ENCODE assay signal across 20 cellular contexts in genomic region chr1:162772571-162773154, GRCh38. TPM values are rescaled to one million over a fixed set of nuclear protein-coding genes. Genes with fewer than 3 reads are reported as not detected.
A peak's percentile ranks its signal among the peaks of the same experiment; 100 is the strongest.
DNase-seq lines count a peak whose midpoint lies in the region; ATAC-seq and TF ChIP-seq lines count a peak whose summit lies in the region.
"Had no signal": no experiment of that assay in that cellular context is flagged by ENCODE, and none has a peak within 500 bp of the region (broad histone marks: within the 10 kb centered on the region; RNA-seq: fewer than 3 reads in every experiment).

No MANE protein-coding gene starts in this region.

- no peaks in the 10 kb centered on the region for H3K4me1 Mint-ChIP-seq in CD14-positive monocyte
- H3K4me1 Mint-ChIP-seq in neural progenitor cell: no peaks in the 10 kb centered on the region
- H3K4me1 Mint-ChIP-seq: stimulated activated effector memory CD8-positive, alpha-beta T cell treated with anti-CD3 and anti-CD28 coated beads, Interleukin-12 subunit alpha, Interleukin-12 subunit beta, amount 100 ng/mL, for 72 hours; T-helper 17 cell had no signal

- H2BK15ac ChIP-seq in IMR-90 (ENCODE audit: low read depth, low read length): no peak overlapping the region

- H3K4me3 Mint-ChIP-seq in CD14-positive monocyte (no peak overlapping the region), neural progenitor cell (no peak overlapping the region)
- H3K4me3 Mint-ChIP-seq: stimulated activated effector memory CD8-positive, alpha-beta T cell treated with anti-CD3 and anti-CD28 coated beads, Interleukin-12 subunit alpha, Interleukin-12 subunit beta, amount 100 ng/mL, for 72 hours; T-helper 17 cell had no signal

- H3K36me3 Mint-ChIP-seq in CD14-positive monocyte (no peaks in the 10 kb centered on the region), neural progenitor cell (no peaks in the 10 kb centered on the region)
- H3K36me3 Mint-ChIP-seq: stimulated activated effector memory CD8-positive, alpha-beta T cell treated with anti-CD3 and anti-CD28 coated beads, Interleukin-12 subunit alpha, Interleukin-12 subunit beta, amount 100 ng/mL, for 72 hours had no signal

- H3K27me3 ChIP-seq in IMR-90 (ENCODE audit: control insufficient read depth, insufficient read depth, low read length) (no peaks in the 10 kb centered on the region), esophagus muscularis mucosa (no peaks in the 10 kb centered on the region), neural progenitor cell (no peaks in the 10 kb centered on the region)
- H3K27me3 ChIP-seq: SJCRH30, thyroid gland had no signal

- CTCF ChIA-PET in IMR-90 (lab: Yijun Ruan, JAX): interaction anchor here (0.6 to 1.0 kb wide), 2 partner anchors 95 to 296 kb away, joined by 3 read pairs; no protein-coding TSS in a partner anchor

- no peak overlapping the region for H3K23ac ChIP-seq in IMR-90 (ENCODE audit: low read depth, low read length)

- peak; percentile 66 for DNase-seq in IMR-90
- no peak for DNase-seq in esophagus muscularis mucosa (ENCODE audit: extremely low spot score)
- no peak for DNase-seq in left ventricle myocardium superior
- DNase-seq in CD14-positive monocyte (ENCODE audit: low spot score): no peak
- no peak for DNase-seq in ecto neural progenitor cell (ENCODE audit: low spot score)
- no peak for DNase-seq in neural progenitor cell (ENCODE audit: low spot score)
- DNase-seq in amygdala (lab: John Stamatoyannopoulos, UW): no peak
- DNase-seq: activated CD4-positive, alpha-beta T cell treated with anti-CD3 and anti-CD28 coated beads, Interleukin-2, amount 50 U/mL, for 48 hours; activated naive CD4-positive, alpha-beta T cell; anterior cingulate cortex; GDM1; H7; NCI-H1436; NCI-H526 treated with DMSO at 0.1 percent for 48 hours; retina; SJCRH30; T-helper 17 cell; thyroid gland had no signal

- H3K79me1 ChIP-seq in IMR-90 (ENCODE audit: low read depth in 1 of 2, low read length in 2 of 2): peaks cover 19 to 23% of the 10 kb centered on the region in 2 experiments; a peak in 3 of 4 replicates

- no peak overlapping the region for H2AK5ac ChIP-seq in IMR-90 (ENCODE audit: low read depth, low read length)

- H3K9me3 ChIP-seq in IMR-90 (ENCODE audit: control insufficient read depth, insufficient read depth, low read length): no peaks in the 10 kb centered on the region
- no peaks in the 10 kb centered on the region for H3K9me3 ChIP-seq in esophagus muscularis mucosa
- no peaks in the 10 kb centered on the region for H3K9me3 ChIP-seq in neural progenitor cell (ENCODE audit: low read depth)
- H3K9me3 ChIP-seq: SJCRH30, thyroid gland had no signal

- dilution Hi-C loops in IMR-90 (cut with HindIII; ENCODE audit: low sequenced_read_pairs, unreplicated experiment): no loop called here

- H3K36me3 ChIP-seq in IMR-90 (ENCODE audit: control insufficient read depth, insufficient read depth, low read length): peaks cover 46% of the 10 kb centered on the region
- peaks cover 27 to 94% (median 43%) of the 10 kb centered on the region in 4 donors for H3K36me3 ChIP-seq in esophagus muscularis mucosa
- no peaks in the 10 kb centered on the region for H3K36me3 ChIP-seq in neural progenitor cell
- H3K36me3 ChIP-seq: thyroid gland had no signal

- no CpG with 5 or more reads among the region's 4 CpGs for WGBS in IMR-90 (ENCODE audit: extremely low coverage in 2 of 2, insufficient read length in 1 of 2), 2 experiments
- WGBS in esophagus muscularis mucosa: 67% methylated on average over 4 of the region's 4 CpGs

- no peak overlapping the region for H3K4ac ChIP-seq in IMR-90 (ENCODE audit: low read depth, low read length)

- POLR2A ChIA-PET in IMR-90 (lab: Charles Lee; ENCODE audit: unreplicated experiment): no interaction called here

- no peaks in the 10 kb centered on the region for H3F3A ChIP-seq in neural progenitor cell (ENCODE audit: low read depth)

- intact Hi-C loops in IMR-90 (cut with micrococcal nuclease) (loop anchor here (5.0 to 10.0 kb wide), 2 partner anchors 60 to 138 kb away; partner anchors contain the start of gene DDR2), esophagus muscularis mucosa (cut with DNase I) (no loop called here), left ventricle myocardium superior (cut with micrococcal nuclease) (no loop called here), CD14-positive monocyte (cut with micrococcal nuclease) (no loop called here)

- H3K4me1 ChIP-seq in IMR-90 (ENCODE audit: control insufficient read depth, insufficient read depth, low read length) (no peaks in the 10 kb centered on the region), esophagus muscularis mucosa (no peaks in the 10 kb centered on the region), neural progenitor cell (peaks cover 5% of the 10 kb centered on the region)
- H3K4me1 ChIP-seq: SJCRH30, thyroid gland had no signal

- in situ Hi-C loops in IMR-90 (cut with MboI; ENCODE audit: low sequenced_read_pairs): no loop called here

- no peak overlapping the region for H3K27ac Mint-ChIP-seq in CD14-positive monocyte
- no peak overlapping the region for H3K27ac Mint-ChIP-seq in neural progenitor cell
- H3K27ac Mint-ChIP-seq: stimulated activated effector memory CD8-positive, alpha-beta T cell treated with anti-CD3 and anti-CD28 coated beads, Interleukin-12 subunit alpha, Interleukin-12 subunit beta, amount 100 ng/mL, for 72 hours; T-helper 17 cell had no signal

- no peak overlapping the region for H4K91ac ChIP-seq in IMR-90 (ENCODE audit: insufficient read depth, low read depth, low read length)

- H3K14ac ChIP-seq in IMR-90 (replicated peaks; ENCODE audit: low read depth, low read length): no peak overlapping the region

- H4K5ac ChIP-seq in IMR-90 (ENCODE audit: low read depth, low read length): no peak overlapping the region

- no peak overlapping the region for H3K56ac ChIP-seq in IMR-90 (ENCODE audit: extremely low read depth, insufficient read depth, low read length)

- peaks cover 10% of the 10 kb centered on the region; the same call in 1 of the 2 replicates for H3K9me1 ChIP-seq in IMR-90 (ENCODE audit: insufficient read depth, low read length)

- H3K4me2 ChIP-seq in IMR-90 (ENCODE audit: low read depth, low read length) (no peak overlapping the region), neural progenitor cell (no peak overlapping the region)

- no peak for TF ChIP-seq EP300 in esophagus muscularis mucosa (IDR thresholded peaks at IDR 0.05)

- no peaks in the 10 kb centered on the region for H3K79me2 ChIP-seq in neural progenitor cell (ENCODE audit: low read depth)

- no peak overlapping the region for H2BK20ac ChIP-seq in IMR-90 (ENCODE audit: low read depth, low read length)

- peak; percentile 8; the same call in 1 of the 2 replicates for TF ChIP-seq RAD21 in IMR-90 (IDR thresholded peaks at IDR 0.05; ENCODE audit: low read length)

- H2BK5ac ChIP-seq in IMR-90 (ENCODE audit: low read depth, low read length, poor library complexity, severe bottlenecking): peak overlapping the region; percentile 24

- peaks cover 0 to 4% (median 0%) of the 10 kb centered on the region in 7 donors for H3K9me3 Mint-ChIP-seq in CD14-positive monocyte
- no peaks in the 10 kb centered on the region for H3K9me3 Mint-ChIP-seq in neural progenitor cell
- H3K9me3 Mint-ChIP-seq: stimulated activated effector memory CD8-positive, alpha-beta T cell treated with anti-CD3 and anti-CD28 coated beads, Interleukin-12 subunit alpha, Interleukin-12 subunit beta, amount 100 ng/mL, for 72 hours had no signal

- TF ChIP-seq CTCF in IMR-90 (conservative IDR thresholded peaks at IDR 0.05; ENCODE audit: low read depth, low read length) (no peak), esophagus muscularis mucosa (IDR thresholded peaks at IDR 0.05) (no peak), CD14-positive monocyte (IDR thresholded peaks at IDR 0.05) (no peak), neural progenitor cell (IDR thresholded peaks at IDR 0.05) (no peak)

- H3K18ac ChIP-seq in IMR-90 (ENCODE audit: low read depth, low read length): no peak overlapping the region

- H3K9ac ChIP-seq in IMR-90 (ENCODE audit: low read depth, low read length) (no peak overlapping the region), neural progenitor cell (no peak overlapping the region)

- H3K27ac ChIP-seq in IMR-90 (ENCODE audit: insufficient read depth, low read length) (no peak overlapping the region), esophagus muscularis mucosa (replicated peaks in 1 of 4) (peak overlapping the region; percentile 30 to 64 (median 52)), neural progenitor cell (no peak overlapping the region)
- H3K27ac ChIP-seq: SJCRH30, thyroid gland had no signal

- H2BK120ac ChIP-seq in IMR-90 (ENCODE audit: low read depth, low read length): no peak overlapping the region

- no peaks in the 10 kb centered on the region for H4K20me1 ChIP-seq in IMR-90 (ENCODE audit: insufficient read depth, low read length)
- no peaks in the 10 kb centered on the region for H4K20me1 ChIP-seq in neural progenitor cell (ENCODE audit: low read depth)

- H2AFZ ChIP-seq in IMR-90 (replicated peaks; ENCODE audit: low read length, poor library complexity) (no peak overlapping the region), neural progenitor cell (replicated peaks) (no peak overlapping the region)

- H3K4me3 ChIP-seq in IMR-90 (ENCODE audit: insufficient read depth, low read depth, low read length) (no peak overlapping the region), esophagus muscularis mucosa (no peak overlapping the region), neural progenitor cell (no peak overlapping the region)
- H3K4me3 ChIP-seq: SJCRH30, thyroid gland had no signal

- peak; percentile 80 for ATAC-seq in IMR-90 (ENCODE audit: low read depth)
- ATAC-seq in left ventricle myocardium superior: peak; percentile 89
- ATAC-seq: left lobe of liver; stimulated activated effector memory CD8-positive, alpha-beta T cell treated with anti-CD3 and anti-CD28 coated beads, Interleukin-12 subunit alpha, Interleukin-12 subunit beta, amount 100 ng/mL, for 72 hours; T-helper 17 cell had no signal

- no peak for TF ChIP-seq POLR2A in IMR-90 (IDR thresholded peaks at IDR 0.05; ENCODE audit: low read depth, low read length)
- no peak for TF ChIP-seq POLR2A in esophagus muscularis mucosa (IDR thresholded peaks at IDR 0.05; ENCODE audit: low read depth)

- no peak overlapping the region for H4K8ac ChIP-seq in IMR-90 (ENCODE audit: low read depth in 2 of 2, low read length in 2 of 2)

- BruUV-seq in IMR-90 (replicated peaks; lab: Mats Ljungman, UMichigan): no TSS peak

- H2AK9ac ChIP-seq in IMR-90 (replicated peaks; ENCODE audit: low read depth, low read length, poor library complexity): no peak overlapping the region

- H3K27me3 Mint-ChIP-seq in CD14-positive monocyte (ENCODE audit: low read depth in 3 of 3): peaks cover 0 to 7% (median 6%) of the 10 kb centered on the region in 3 donors
- no peaks in the 10 kb centered on the region for H3K27me3 Mint-ChIP-seq in neural progenitor cell (ENCODE audit: insufficient read depth, low read depth)

TF ChIP-seq in IMR-90, 13 proteins besides CTCF, POLR2A, EP300 and RAD21 (continues in another document):
- no peak for TF ChIP-seq CHD1 (IDR thresholded peaks at IDR 0.05; ENCODE audit: low read depth, low read length)

RNA-seq across cellular contexts. Expression of gene HSD17B7, which starts 17.8 kb away (rescaled TPM):
- total RNA-seq in IMR-90 (2012; rRNA removed): 11.7 and 17.7 TPM in 2 replicates
- 10.6 and 11.1 TPM in 2 replicates for polyA plus RNA-seq in IMR-90 (2012; rRNA removed)
- 3.3 and 4.7 TPM in 2 replicates for polyA plus RNA-seq in IMR-90 (2012; cell fraction: cytosol; rRNA removed)
- polyA plus RNA-seq in IMR-90 (2012; cell fraction: nucleus; rRNA removed; ENCODE audit: low replicate concordance): 7.1 and 15.5 TPM in 2 replicates
- 1 to 10 TPM; 5.4 to 9.3 (median 6.2) TPM for total RNA-seq in esophagus muscularis mucosa
- 2.6 TPM for total RNA-seq in left ventricle myocardium superior
- polyA plus RNA-seq in CD14-positive monocyte: 10 to 100 TPM; 11.6 to 15.4 TPM
- 48.0 and 53.6 TPM in 2 replicates for total RNA-seq in neural progenitor cell (ENCODE audit: low replicate concordance)

Comparison
In these comparisons a context has a peak if more than half of its experiments do, and no peak if none do; other contexts are left out.
1. H3K27ac ChIP-seq: peak in esophagus muscularis mucosa (4 of 4); none in IMR-90 (single experiment) and neural progenitor cell (single experiment).